ENCODE assay signal across 1 cellular context in genomic region chr15:66132251-66132816, GRCh38.
TF ChIP-seq lines count a peak whose summit lies in the region.

No MANE protein-coding gene starts in this region.

TF ChIP-seq in H1, 55 proteins besides CTCF, POLR2A, EP300 and RAD21 (continued from another document):
- TF ChIP-seq CHD7 (IDR thresholded peaks at IDR 0.05; ENCODE audit: insufficient replicate concordance, low read length): no peak
- no peak for TF ChIP-seq RNF2 (IDR thresholded peaks at IDR 0.05; ENCODE audit: borderline replicate concordance, low read depth, low read length, missing control alignments, poor library complexity, severe bottlenecking)
- no peak for TF ChIP-seq GTF2F1 (IDR thresholded peaks at IDR 0.05; ENCODE audit: borderline replicate concordance, low read depth, low read length)
- TF ChIP-seq JUND (IDR thresholded peaks at IDR 0.05; ENCODE audit: low read length): no peak
- no peak for TF ChIP-seq KDM4A (IDR thresholded peaks at IDR 0.05; ENCODE audit: low read depth, low read length, severe bottlenecking)
- no peak for TF ChIP-seq CTBP2 (IDR thresholded peaks at IDR 0.05; ENCODE audit: borderline replicate concordance, insufficient read depth, insufficient read length, low read length)
- TF ChIP-seq CHD2 (IDR thresholded peaks at IDR 0.05; ENCODE audit: low read length): no peak
- no peak for TF ChIP-seq E2F6 (IDR thresholded peaks at IDR 0.05)
- no peak for TF ChIP-seq CBX5 (IDR thresholded peaks at IDR 0.05; ENCODE audit: low read depth, low read length)
- TF ChIP-seq SP4 (IDR thresholded peaks at IDR 0.05; ENCODE audit: low read length): no peak
- no peak for TF ChIP-seq CBX8 (IDR thresholded peaks at IDR 0.05; ENCODE audit: borderline replicate concordance, low read depth, low read length)
